In genomic region chr1:15714438-15715136, GRCh38 we compare ENCODE assay signal across 9 cellular contexts. TPM values are rescaled to one million over a fixed set of nuclear protein-coding genes. Genes with fewer than 3 reads are reported as not detected.
A peak's percentile ranks its signal among the peaks of the same experiment; 100 is the strongest.
DNase-seq lines count a peak whose midpoint lies in the region; ATAC-seq, FAIRE-seq and TF ChIP-seq lines count a peak whose summit lies in the region.
"Had no signal": no experiment of that assay in that cellular context is flagged by ENCODE, and none has a peak within 500 bp of the region (broad histone marks: within the 10 kb centered on the region; RNA-seq: fewer than 3 reads in every experiment).

No MANE protein-coding gene starts in this region.

- H3K9me3 Mint-ChIP-seq in GM23338: no peaks in the 10 kb centered on the region

- H3K9me3 ChIP-seq in right atrium auricular region: no peaks in the 10 kb centered on the region
- H3K9me3 ChIP-seq in skeletal muscle tissue (ENCODE audit: control insufficient read depth in 3 of 3, low read length in 3 of 3): no peaks in the 10 kb centered on the region

- H3K4me3 ChIP-seq in GM23338 (no peak overlapping the region), brain microvascular endothelial cell (ENCODE audit: low read depth, low read length) (no peak overlapping the region), right atrium auricular region (no peak overlapping the region), skeletal muscle tissue (ENCODE audit: low read length in 3 of 3) (peak overlapping the region; percentile 9 to 48 (median 13))

- peaks cover 26% of the 10 kb centered on the region for H3K36me3 Mint-ChIP-seq in GM23338 (ENCODE audit: low read depth)

- H4K20me1 ChIP-seq in GM23338 (replicated peaks; ENCODE audit: insufficient read depth): peaks cover 13% of the 10 kb centered on the region

- no peak overlapping the region for H2AFZ ChIP-seq in GM23338

- no peak overlapping the region for H3K27ac ChIP-seq in GM23338 (ENCODE audit: low read depth)
- H3K27ac ChIP-seq in brain microvascular endothelial cell: no peak overlapping the region
- H3K27ac ChIP-seq in right atrium auricular region: peak overlapping the region; percentile 74 to 82
- H3K27ac ChIP-seq in skeletal muscle tissue (ENCODE audit: low read depth, low read length): peak overlapping the region; percentile 91

- no peak for FAIRE-seq in RCC 7860 (lab: Jason Lieb, UNC)

- TF ChIP-seq CTCF in GM23338 (conservative IDR thresholded peaks at IDR 0.05; ENCODE audit: low read depth in 2 of 2): no peak
- TF ChIP-seq CTCF in brain microvascular endothelial cell (IDR thresholded peaks at IDR 0.05; ENCODE audit: low read depth, low read length, missing control alignments): no peak
- no peak for TF ChIP-seq CTCF in right atrium auricular region (IDR thresholded peaks at IDR 0.05)

- peaks cover 7% of the 10 kb centered on the region; the same call in 1 of the 2 replicates for H3K79me2 ChIP-seq in GM23338 (replicated peaks; ENCODE audit: insufficient read depth)

- peaks cover 4% of the 10 kb centered on the region for H3K27me3 Mint-ChIP-seq in GM23338 (ENCODE audit: insufficient read depth, low read depth, poor library complexity)

- ATAC-seq in GM23338: no peak

- no peaks in the 10 kb centered on the region for H3K9me2 ChIP-seq in GM23338 (ENCODE audit: insufficient read depth)

- peak overlapping the region; percentile 24 to 75 (median 58) for H3K9ac ChIP-seq in skeletal muscle tissue (ENCODE audit: low read depth in 1 of 3, low read length in 3 of 3)

- H3K36me3 ChIP-seq in GM23338 (ENCODE audit: insufficient read depth): no peaks in the 10 kb centered on the region
- H3K36me3 ChIP-seq in brain microvascular endothelial cell (replicated peaks): peaks cover 25% of the 10 kb centered on the region
- peaks cover 35% of the 10 kb centered on the region for H3K36me3 ChIP-seq in right atrium auricular region
- H3K36me3 ChIP-seq in skeletal muscle tissue (ENCODE audit: control insufficient read depth in 3 of 3, insufficient read depth in 3 of 3, low read length in 3 of 3): peaks cover 21 to 29% (median 22%) of the 10 kb centered on the region in 3 donors

- H3F3A ChIP-seq in GM23338 (replicated peaks; ENCODE audit: low read depth): 0 out of 2 replicates have a peak, but pooled peaks cover 4% of the 10 kb centered on the region

- H3K4me1 Mint-ChIP-seq in GM23338: no peaks in the 10 kb centered on the region

- H3K27me3 ChIP-seq in GM23338 (ENCODE audit: insufficient read depth): no peaks in the 10 kb centered on the region
- no peaks in the 10 kb centered on the region for H3K27me3 ChIP-seq in brain microvascular endothelial cell (replicated peaks)
- no peaks in the 10 kb centered on the region for H3K27me3 ChIP-seq in right atrium auricular region
- H3K27me3 ChIP-seq in skeletal muscle tissue (ENCODE audit: control insufficient read depth in 3 of 3, insufficient read depth in 3 of 3, low read length in 3 of 3): no peaks in the 10 kb centered on the region

- in situ Hi-C loops in brain microvascular endothelial cell (cut with HindIII; ENCODE audit: low pct_ligation_motif_present, low sequenced_read_pairs): no loop called here

- no peak overlapping the region for H3K4me2 ChIP-seq in GM23338

- peak overlapping the region; percentile 78; the same call in 1 of the 2 replicates for H3K27ac Mint-ChIP-seq in GM23338

- H3K4me3 Mint-ChIP-seq in GM23338: no peak overlapping the region

- H3K4me1 ChIP-seq in GM23338 (ENCODE audit: insufficient read depth) (no peaks in the 10 kb centered on the region), right atrium auricular region (peaks cover 0 to 74% of the 10 kb centered on the region in 2 donors), skeletal muscle tissue (ENCODE audit: control insufficient read depth in 3 of 3, insufficient read depth in 3 of 3, low read length in 3 of 3) (peaks cover 56 to 74% (median 58%) of the 10 kb centered on the region in 3 donors)

- no peak for DNase-seq in GM23338 (ENCODE audit: low spot score)
- peak; percentile 42 for DNase-seq in brain microvascular endothelial cell
- DNase-seq in right atrium auricular region (ENCODE audit: low spot score): no peak
- DNase-seq in NCI-H1417 treated with DMSO at 0.1 percent for 48 hours (lab: John Stamatoyannopoulos, UW): no peak
- DNase-seq in RCC 7860 (ENCODE audit: low spot score): no peak
- DNase-seq in islet precursor cell: no peak
- no peak for DNase-seq in HUDEP-2 (lab: John Stamatoyannopoulos, UW; ENCODE audit: unreplicated experiment in 76 of 76)
- DNase-seq: NCI-H1694 treated with DMSO at 0.1 percent for 48 hours had no signal

TF ChIP-seq in GM23338, 12 proteins besides CTCF, POLR2A, EP300 and RAD21 (continues in another document):
- TF ChIP-seq JUNB (IDR thresholded peaks at IDR 0.05; ENCODE audit: unreplicated experiment) (no peak), STAT1 (IDR thresholded peaks at IDR 0.05; ENCODE audit: unreplicated experiment) (no peak), ETS1 (IDR thresholded peaks at IDR 0.05) (no peak), CREB1 (CRISPR knock-in tag; IDR thresholded peaks at IDR 0.05; ENCODE audit: low read depth) (no peak), NANOG (IDR thresholded peaks at IDR 0.05; ENCODE audit: borderline replicate concordance) (no peak), REST (IDR thresholded peaks at IDR 0.05; ENCODE audit: unreplicated experiment) (no peak), EZH2 (IDR thresholded peaks at IDR 0.05; ENCODE audit: low read depth, unreplicated experiment) (no peak), EZH2phosphoT487 (IDR thresholded peaks at IDR 0.05; ENCODE audit: unreplicated experiment) (no peak)

RNA-seq across cellular contexts. Expression of gene SLC25A34, which starts 21.5 kb away (rescaled TPM):
- 0.27 and 3.5 TPM in 2 replicates for total RNA-seq in GM23338 (2014; rRNA removed; shearing (Covaris generic))
- polyA plus RNA-seq in GM23338 (2016; fragmentation: Nextera tagmentation; extraction: Ambion mirVana): 0.11 and 0.16 TPM in 2 replicates
- total RNA-seq in right atrium auricular region: 10 to 100 TPM in 1 of 2 donors, 1 to 10 TPM in 1; 4.2 to 16.1 TPM
- total RNA-seq in skeletal muscle tissue: 1.6 TPM

RNA-seq across cellular contexts. Expression of gene TMEM82, which starts 27.7 kb away (rescaled TPM):
- not detected in 2 replicates for total RNA-seq in GM23338 (2014; rRNA removed; shearing (Covaris generic))
- 0.42 TPM in 1 of 2 replicates, not detected in the other for polyA plus RNA-seq in GM23338 (2016; fragmentation: Nextera tagmentation; extraction: Ambion mirVana)
- not detected for total RNA-seq in right atrium auricular region
- not detected for total RNA-seq in skeletal muscle tissue

RNA-seq across cellular contexts. Expression of gene PLEKHM2, which starts 30.5 kb away (rescaled TPM):
- total RNA-seq in GM23338 (2014; rRNA removed; shearing (Covaris generic)): 36.6 and 40.0 TPM in 2 replicates
- polyA plus RNA-seq in GM23338 (2016; fragmentation: Nextera tagmentation; extraction: Ambion mirVana): 11.2 and 12.8 TPM in 2 replicates
- total RNA-seq in right atrium auricular region (10 to 100 TPM; 53.6 to 78.1 TPM), skeletal muscle tissue (36.0 TPM)

RNA-seq across cellular contexts. Expression of gene FBLIM1, which starts 44.0 kb away (rescaled TPM):
- 69.1 and 81.7 TPM in 2 replicates for total RNA-seq in GM23338 (2014; rRNA removed; shearing (Covaris generic))
- polyA plus RNA-seq in GM23338 (2016; fragmentation: Nextera tagmentation; extraction: Ambion mirVana): 40.2 and 41.7 TPM in 2 replicates
- 100 to 1,000 TPM in 1 of 2 donors, 10 to 100 TPM in 1; 66.6 to 124 TPM for total RNA-seq in right atrium auricular region
- 7.3 TPM for total RNA-seq in skeletal muscle tissue

Comparison
In these comparisons a context has a peak if more than half of its experiments do, and no peak if none do; other contexts are left out.
1. H3K27ac ChIP-seq: peak in right atrium auricular region (2 of 2) and skeletal muscle tissue (single experiment); none in GM23338 (single experiment) and brain microvascular endothelial cell (single experiment).
2. H3K4me3 ChIP-seq: peak in skeletal muscle tissue (3 of 3); none in GM23338 (single experiment), brain microvascular endothelial cell (single experiment) and right atrium auricular region (0 of 2).